13 cellular contexts compared by ENCODE assay signal in genomic region chr5:126947146-126948010, GRCh38.
DNase-seq lines count a peak whose midpoint lies in the region; ATAC-seq and TF ChIP-seq lines count a peak whose summit lies in the region.
"Had no signal": no experiment of that assay in that cellular context is flagged by ENCODE, and none has a peak within 500 bp of the region (broad histone marks: within the 10 kb centered on the region; RNA-seq: fewer than 3 reads in every experiment).

No MANE protein-coding gene starts in this region.

- H3K27me3 ChIP-seq in cardiac muscle cell, result no peaks in the 10 kb centered on the region
- H3K27me3 ChIP-seq in right cardiac atrium (ENCODE audit: control insufficient read depth, insufficient read depth), result no peaks in the 10 kb centered on the region
- H3K27me3 ChIP-seq: tibial nerve had no signal

- DNase-seq in cardiac muscle cell (ENCODE audit: low read depth in 1 of 2, low spot score in 1 of 2) (no peak), right cardiac atrium (no peak), naive B cell (peak; percentile 19), T-cell (no peak), AG20443 (ENCODE audit: low spot score) (no peak)
- DNase-seq in activated CD8-positive, alpha-beta memory T cell treated with anti-CD3 and anti-CD28 coated beads, Interleukin-2, amount 10 ng/mL, durations not matched to agents 7 days and 5 days, result no peak
- DNase-seq: activated naive CD8-positive, alpha-beta T cell treated with anti-CD3 and anti-CD28 coated beads, Interleukin-2, amount 10 ng/mL, durations not matched to agents 7 days and 5 days; C1 segment of cervical spinal cord; NCI-H187 treated with DMSO at 0.1 percent for 48 hours had no signal

- POLR2A ChIA-PET in T-cell (lab: Charles Lee), result no interaction called here

- H3K9me3 Mint-ChIP-seq in naive B cell (no peaks in the 10 kb centered on the region), T-cell (no peaks in the 10 kb centered on the region)
- H3K9me3 Mint-ChIP-seq in activated CD8-positive, alpha-beta memory T cell treated with anti-CD3 and anti-CD28 coated beads, Interleukin-2, amount 10 ng/mL, durations not matched to agents 7 days and 5 days (ENCODE audit: low read depth), result no peaks in the 10 kb centered on the region
- H3K9me3 Mint-ChIP-seq: activated naive CD8-positive, alpha-beta T cell treated with anti-CD3 and anti-CD28 coated beads, Interleukin-2, amount 10 ng/mL, durations not matched to agents 7 days and 5 days had no signal

- H3K4me1 ChIP-seq in cardiac muscle cell (ENCODE audit: low read depth), result peaks cover 37% of the 10 kb centered on the region
- H3K4me1 ChIP-seq in right cardiac atrium (ENCODE audit: control insufficient read depth, insufficient read depth, low read length), result peaks cover 3% of the 10 kb centered on the region
- H3K4me1 ChIP-seq: tibial nerve had no signal

- H3K27ac ChIP-seq in cardiac muscle cell (peak overlapping the region; percentile 79), right cardiac atrium (ENCODE audit: low read length) (no peak overlapping the region)
- H3K27ac ChIP-seq: tibial nerve had no signal

- no peaks in the 10 kb centered on the region for H3K36me3 ChIP-seq in cardiac muscle cell
- H3K36me3 ChIP-seq: tibial nerve had no signal

- peak overlapping the region in 4 of 6 donors; percentile 27 to 55 (median 32) for H3K27ac Mint-ChIP-seq in naive B cell
- H3K27ac Mint-ChIP-seq in activated CD8-positive, alpha-beta memory T cell treated with anti-CD3 and anti-CD28 coated beads, Interleukin-2, amount 10 ng/mL, durations not matched to agents 7 days and 5 days, result no peak overlapping the region
- no peak overlapping the region for H3K27ac Mint-ChIP-seq in T-cell
- H3K27ac Mint-ChIP-seq: activated naive CD8-positive, alpha-beta T cell treated with anti-CD3 and anti-CD28 coated beads, Interleukin-2, amount 10 ng/mL, durations not matched to agents 7 days and 5 days had no signal

- 55% methylated on average over 5 of the region's 5 CpGs for WGBS in right cardiac atrium

- no peak for TF ChIP-seq CTCF in cardiac muscle cell (IDR thresholded peaks at IDR 0.05; ENCODE audit: low read depth, low read length)

- H3K4me3 Mint-ChIP-seq in naive B cell, result peak overlapping the region in 5 of 8 donors; percentile 12 to 72 (median 44)
- H3K4me3 Mint-ChIP-seq in activated CD8-positive, alpha-beta memory T cell treated with anti-CD3 and anti-CD28 coated beads, Interleukin-2, amount 10 ng/mL, durations not matched to agents 7 days and 5 days, result no peak overlapping the region
- H3K4me3 Mint-ChIP-seq in T-cell, result no peak overlapping the region
- H3K4me3 Mint-ChIP-seq: activated naive CD8-positive, alpha-beta T cell treated with anti-CD3 and anti-CD28 coated beads, Interleukin-2, amount 10 ng/mL, durations not matched to agents 7 days and 5 days had no signal

- H3K9me3 ChIP-seq in cardiac muscle cell (ENCODE audit: low read depth) (no peaks in the 10 kb centered on the region), right cardiac atrium (ENCODE audit: control insufficient read depth, low read length) (no peaks in the 10 kb centered on the region)
- H3K9me3 ChIP-seq: tibial nerve had no signal

- CTCF ChIA-PET in activated CD8-positive, alpha-beta memory T cell treated with anti-CD3 and anti-CD28 coated beads, Interleukin-2, amount 10 ng/mL, durations not matched to agents 7 days and 5 days (lab: Charles Lee), result no interaction called here
- CTCF ChIA-PET in T-cell (lab: Charles Lee), result no interaction called here

- intact Hi-C loops in right cardiac atrium (cut with DNase I), result no loop called here

- ATAC-seq in right cardiac atrium (no peak), GM21619 (IDR thresholded peaks at IDR 0.05; ENCODE audit: unreplicated experiment) (peak; percentile 95), HG03342 (IDR thresholded peaks at IDR 0.05; ENCODE audit: unreplicated experiment) (peak; percentile 97), naive B cell (ENCODE audit: low read depth in 2 of 2) (peak; percentile 85 to 87), T-cell (replicated peaks in 1 of 4) (no peak)
- ATAC-seq in activated CD8-positive, alpha-beta memory T cell treated with anti-CD3 and anti-CD28 coated beads, Interleukin-2, amount 10 ng/mL, durations not matched to agents 7 days and 5 days, result no peak

- H3K4me3 ChIP-seq in cardiac muscle cell, result no peak overlapping the region
- no peak overlapping the region for H3K4me3 ChIP-seq in right cardiac atrium (ENCODE audit: low read length)
- H3K4me3 ChIP-seq: lung, tibial nerve had no signal

- no peaks in the 10 kb centered on the region for H3K27me3 Mint-ChIP-seq in naive B cell
- no peaks in the 10 kb centered on the region for H3K27me3 Mint-ChIP-seq in activated CD8-positive, alpha-beta memory T cell treated with anti-CD3 and anti-CD28 coated beads, Interleukin-2, amount 10 ng/mL, durations not matched to agents 7 days and 5 days
- no peaks in the 10 kb centered on the region for H3K27me3 Mint-ChIP-seq in T-cell
- H3K27me3 Mint-ChIP-seq: activated naive CD8-positive, alpha-beta T cell treated with anti-CD3 and anti-CD28 coated beads, Interleukin-2, amount 10 ng/mL, durations not matched to agents 7 days and 5 days had no signal

- peaks cover 35 to 46% (median 37%) of the 10 kb centered on the region in 3 donors for H3K4me1 Mint-ChIP-seq in naive B cell
- H3K4me1 Mint-ChIP-seq in activated CD8-positive, alpha-beta memory T cell treated with anti-CD3 and anti-CD28 coated beads, Interleukin-2, amount 10 ng/mL, durations not matched to agents 7 days and 5 days, result no peaks in the 10 kb centered on the region
- H3K4me1 Mint-ChIP-seq in T-cell, result peaks cover 2 to 8% (median 5%) of the 10 kb centered on the region in 3 donors
- H3K4me1 Mint-ChIP-seq: activated naive CD8-positive, alpha-beta T cell treated with anti-CD3 and anti-CD28 coated beads, Interleukin-2, amount 10 ng/mL, durations not matched to agents 7 days and 5 days had no signal

- H3K36me3 Mint-ChIP-seq in naive B cell (peaks cover 8 to 9% of the 10 kb centered on the region in 2 donors), T-cell (no peaks in the 10 kb centered on the region)
- H3K36me3 Mint-ChIP-seq in activated CD8-positive, alpha-beta memory T cell treated with anti-CD3 and anti-CD28 coated beads, Interleukin-2, amount 10 ng/mL, durations not matched to agents 7 days and 5 days, result no peaks in the 10 kb centered on the region
- H3K36me3 Mint-ChIP-seq: activated naive CD8-positive, alpha-beta T cell treated with anti-CD3 and anti-CD28 coated beads, Interleukin-2, amount 10 ng/mL, durations not matched to agents 7 days and 5 days had no signal

Comparison
In these comparisons a context has a peak if more than half of its experiments do, and no peak if none do; other contexts are left out.
1. ATAC-seq: peak in GM21619 (single experiment), HG03342 (single experiment) and naive B cell (2 of 2); none in right cardiac atrium (0 of 2), activated CD8-positive, alpha-beta memory T cell treated with anti-CD3 and anti-CD28 coated beads, Interleukin-2, amount 10 ng/mL, durations not matched to agents 7 days and 5 days (single experiment) and T-cell (0 of 4).
2. H3K27ac Mint-ChIP-seq: peak in naive B cell (4 of 6); none in activated CD8-positive, alpha-beta memory T cell treated with anti-CD3 and anti-CD28 coated beads, Interleukin-2, amount 10 ng/mL, durations not matched to agents 7 days and 5 days (single experiment) and T-cell (0 of 2).
3. H3K4me3 Mint-ChIP-seq: peak in naive B cell (5 of 8); none in activated CD8-positive, alpha-beta memory T cell treated with anti-CD3 and anti-CD28 coated beads, Interleukin-2, amount 10 ng/mL, durations not matched to agents 7 days and 5 days (single experiment) and T-cell (0 of 3).